33 cellular contexts compared by ENCODE assay signal in genomic region chr1:176271572-176271971, GRCh38.
DNase-seq lines count a peak whose midpoint lies in the region; ATAC-seq and TF ChIP-seq lines count a peak whose summit lies in the region.
"Had no signal": no experiment of that assay in that cellular context is flagged by ENCODE, and none has a peak within 500 bp of the region (broad histone marks: within the 10 kb centered on the region; RNA-seq: fewer than 3 reads in every experiment).

No MANE protein-coding gene starts in this region.

- H3K27ac ChIP-seq in heart right ventricle = no peak overlapping the region
- H3K27ac ChIP-seq: 22Rv1; A549; BLaER1; BLaER1 treated with 17β-estradiol and CSF1 and Interleukin-3, amounts not matched to agents 10 nM and 100 nM; C4-2B had no signal

- intact Hi-C loops in activated CD4-positive, alpha-beta T cell treated with anti-CD3 and anti-CD28 coated beads for 36 hours (cut with DNase I, micrococcal nuclease) = no loop called here
- intact Hi-C loops in activated naive CD4-positive, alpha-beta T cell treated with anti-CD3 and anti-CD28 coated beads for 36 hours (cut with micrococcal nuclease) = no loop called here
- intact Hi-C loops in heart right ventricle (cut with DNase I) = no loop called here

- H3K27ac Mint-ChIP-seq in activated CD4-positive, alpha-beta T cell treated with anti-CD3 and anti-CD28 coated beads for 36 hours = no peak overlapping the region
- no peak overlapping the region for H3K27ac Mint-ChIP-seq in activated T-cell treated with anti-CD3 and anti-CD28 coated beads, Interleukin-2, amount 50 U/mL, for 72 hours
- no peak overlapping the region for H3K27ac Mint-ChIP-seq in activated naive CD4-positive, alpha-beta T cell treated with anti-CD3 and anti-CD28 coated beads, Interleukin-2, amount 50 U/mL, for 72 hours
- no peak overlapping the region for H3K27ac Mint-ChIP-seq in activated naive CD4-positive, alpha-beta T cell treated with anti-CD3 and anti-CD28 coated beads for 36 hours
- H3K27ac Mint-ChIP-seq in activated T-helper 17 cell treated with anti-CD3 and anti-CD28 coated beads, Interleukin-2, amount 50 U/mL, for 72 hours = no peak overlapping the region
- H3K27ac Mint-ChIP-seq: B cell; CD4-positive, alpha-beta T cell; CD8-positive, alpha-beta T cell had no signal

- H3K27me3 Mint-ChIP-seq in activated CD4-positive, alpha-beta T cell treated with anti-CD3 and anti-CD28 coated beads for 36 hours = no peaks in the 10 kb centered on the region
- no peaks in the 10 kb centered on the region for H3K27me3 Mint-ChIP-seq in activated T-cell treated with anti-CD3 and anti-CD28 coated beads, Interleukin-2, amount 50 U/mL, for 72 hours (ENCODE audit: low read depth)
- no peaks in the 10 kb centered on the region for H3K27me3 Mint-ChIP-seq in activated naive CD4-positive, alpha-beta T cell treated with anti-CD3 and anti-CD28 coated beads for 36 hours (ENCODE audit: low read depth)
- H3K27me3 Mint-ChIP-seq in activated T-helper 17 cell treated with anti-CD3 and anti-CD28 coated beads, Interleukin-2, amount 50 U/mL, for 72 hours = no peaks in the 10 kb centered on the region
- H3K27me3 Mint-ChIP-seq: B cell; CD4-positive, alpha-beta T cell; CD4-positive, CD25-positive, alpha-beta regulatory T cell; CD8-positive, alpha-beta memory T cell had no signal

- ATAC-seq in activated CD4-positive, alpha-beta T cell treated with anti-CD3 and anti-CD28 coated beads for 36 hours = peak; percentile 69
- peak; percentile 36 to 44 for ATAC-seq in activated T-cell treated with anti-CD3 and anti-CD28 coated beads, Interleukin-2, amount 50 U/mL, for 72 hours (replicated peaks in 1 of 2)
- peak; percentile 34 to 97 for ATAC-seq in activated naive CD4-positive, alpha-beta T cell treated with anti-CD3 and anti-CD28 coated beads, Interleukin-2, amount 50 U/mL, for 72 hours
- ATAC-seq in activated T-helper 17 cell treated with anti-CD3 and anti-CD28 coated beads, Interleukin-2, amount 50 U/mL, for 72 hours (replicated peaks) = peak; percentile 73
- no peak for ATAC-seq in heart right ventricle
- ATAC-seq: A549; CD8-positive, alpha-beta T cell had no signal

- no peaks in the 10 kb centered on the region for H3K27me3 ChIP-seq in heart right ventricle
- H3K27me3 ChIP-seq: BE2C; BLaER1; BLaER1 treated with 17β-estradiol and CSF1 and Interleukin-3, amounts not matched to agents 10 nM and 100 nM had no signal

- no peaks in the 10 kb centered on the region for H3K4me1 ChIP-seq in heart right ventricle
- H3K4me1 ChIP-seq: A549; BE2C; BLaER1; BLaER1 treated with 17β-estradiol and CSF1 and Interleukin-3, amounts not matched to agents 10 nM and 100 nM; Caco-2 had no signal

- DNase-seq in activated CD4-positive, alpha-beta T cell treated with anti-CD3 and anti-CD28 coated beads for 36 hours = no peak
- DNase-seq in activated CD4-positive, alpha-beta T cell treated with anti-CD3 and anti-CD28 coated beads, Interleukin-2, amount 50 U/mL, for 4 hours = no peak
- DNase-seq in activated T-cell treated with anti-CD3 and anti-CD28 coated beads, Interleukin-2, amount 50 U/mL, for 72 hours = no peak
- no peak for DNase-seq in activated T-cell treated with anti-CD3 and anti-CD28 coated beads for 4 hours
- no peak for DNase-seq in activated naive CD4-positive, alpha-beta T cell treated with anti-CD3 and anti-CD28 coated beads, Interleukin-2, amount 50 U/mL, for 72 hours (ENCODE audit: low spot score in 2 of 2)
- DNase-seq in activated naive CD4-positive, alpha-beta T cell treated with anti-CD3 and anti-CD28 coated beads for 36 hours = no peak
- no peak for DNase-seq in heart right ventricle
- DNase-seq: 8988T; ACHN; AML-193; BE2C; C1 segment of cervical spinal cord; Caco-2; Calu3; CD4-positive, alpha-beta memory T cell; CD4-positive, alpha-beta T cell; CD4-positive, CD25-positive, alpha-beta regulatory T cell; CD8-positive, alpha-beta memory T cell; CD8-positive, alpha-beta T cell; COR-L47; DMS 273 treated with DMSO at 0.1 percent for 48 hours; DMS153; DMS53; DND-41; EL had no signal

- no peak overlapping the region for H3K4me3 Mint-ChIP-seq in activated CD4-positive, alpha-beta T cell treated with anti-CD3 and anti-CD28 coated beads for 36 hours
- no peak overlapping the region for H3K4me3 Mint-ChIP-seq in activated T-cell treated with anti-CD3 and anti-CD28 coated beads, Interleukin-2, amount 50 U/mL, for 72 hours
- no peak overlapping the region for H3K4me3 Mint-ChIP-seq in activated naive CD4-positive, alpha-beta T cell treated with anti-CD3 and anti-CD28 coated beads for 36 hours
- no peak overlapping the region for H3K4me3 Mint-ChIP-seq in activated T-helper 17 cell treated with anti-CD3 and anti-CD28 coated beads, Interleukin-2, amount 50 U/mL, for 72 hours
- H3K4me3 Mint-ChIP-seq: B cell; CD14-positive monocyte; CD4-positive, alpha-beta memory T cell; CD4-positive, alpha-beta T cell; CD4-positive, CD25-positive, alpha-beta regulatory T cell; CD8-positive, alpha-beta memory T cell; CD8-positive, alpha-beta T cell had no signal

- 88 to 97% methylated on average over 1 of the region's 1 CpG for WGBS in heart right ventricle, 2 donors

- no peak for TF ChIP-seq CTCF in heart right ventricle (IDR thresholded peaks at IDR 0.05)

- peaks cover 0 to 6% (median 0%) of the 10 kb centered on the region in 11 donors for H3K9me3 ChIP-seq in heart right ventricle
- H3K9me3 ChIP-seq: A549, BE2C, BLaER1, Caco-2 had no signal

- CTCF ChIA-PET in activated CD4-positive, alpha-beta T cell treated with anti-CD3 and anti-CD28 coated beads for 36 hours (lab: Charles Lee) = no interaction called here
- CTCF ChIA-PET in activated naive CD4-positive, alpha-beta T cell treated with anti-CD3 and anti-CD28 coated beads for 36 hours (lab: Charles Lee) = no interaction called here

- H3K9me3 Mint-ChIP-seq in activated CD4-positive, alpha-beta T cell treated with anti-CD3 and anti-CD28 coated beads for 36 hours (ENCODE audit: low read depth) = no peaks in the 10 kb centered on the region
- no peaks in the 10 kb centered on the region for H3K9me3 Mint-ChIP-seq in activated T-cell treated with anti-CD3 and anti-CD28 coated beads, Interleukin-2, amount 50 U/mL, for 72 hours
- no peaks in the 10 kb centered on the region for H3K9me3 Mint-ChIP-seq in activated naive CD4-positive, alpha-beta T cell treated with anti-CD3 and anti-CD28 coated beads, Interleukin-2, amount 50 U/mL, for 72 hours
- no peaks in the 10 kb centered on the region for H3K9me3 Mint-ChIP-seq in activated naive CD4-positive, alpha-beta T cell treated with anti-CD3 and anti-CD28 coated beads for 36 hours
- H3K9me3 Mint-ChIP-seq in activated T-helper 17 cell treated with anti-CD3 and anti-CD28 coated beads, Interleukin-2, amount 50 U/mL, for 72 hours = no peaks in the 10 kb centered on the region
- H3K9me3 Mint-ChIP-seq: CD4-positive, alpha-beta T cell; CD8-positive, alpha-beta memory T cell; CD8-positive, alpha-beta T cell had no signal

- POLR2A ChIA-PET in activated CD4-positive, alpha-beta T cell treated with anti-CD3 and anti-CD28 coated beads for 36 hours (lab: Charles Lee) = no interaction called here

- H3K36me3 ChIP-seq in heart right ventricle = no peaks in the 10 kb centered on the region
- H3K36me3 ChIP-seq: BE2C; BLaER1; BLaER1 treated with 17β-estradiol and CSF1 and Interleukin-3, amounts not matched to agents 10 nM and 100 nM had no signal

- no peak overlapping the region for H3K4me3 ChIP-seq in heart right ventricle
- H3K4me3 ChIP-seq: A549; BLaER1; BLaER1 treated with 17β-estradiol and CSF1 and Interleukin-3, amounts not matched to agents 10 nM and 100 nM had no signal

- H3K4me1 Mint-ChIP-seq in activated CD4-positive, alpha-beta T cell treated with anti-CD3 and anti-CD28 coated beads for 36 hours = peaks cover 3% of the 10 kb centered on the region
- H3K4me1 Mint-ChIP-seq in activated T-cell treated with anti-CD3 and anti-CD28 coated beads, Interleukin-2, amount 50 U/mL, for 72 hours (ENCODE audit: low read depth) = peaks cover 5% of the 10 kb centered on the region
- peaks cover 3% of the 10 kb centered on the region for H3K4me1 Mint-ChIP-seq in activated naive CD4-positive, alpha-beta T cell treated with anti-CD3 and anti-CD28 coated beads for 36 hours (ENCODE audit: low read depth)
- H3K4me1 Mint-ChIP-seq in activated T-helper 17 cell treated with anti-CD3 and anti-CD28 coated beads, Interleukin-2, amount 50 U/mL, for 72 hours = peaks cover 5% of the 10 kb centered on the region
- H3K4me1 Mint-ChIP-seq: B cell; CD14-positive monocyte; CD4-positive, alpha-beta memory T cell; CD4-positive, CD25-positive, alpha-beta regulatory T cell; CD8-positive, alpha-beta memory T cell had no signal

- H3K36me3 Mint-ChIP-seq in activated CD4-positive, alpha-beta T cell treated with anti-CD3 and anti-CD28 coated beads for 36 hours (ENCODE audit: low read depth) = no peaks in the 10 kb centered on the region
- no peaks in the 10 kb centered on the region for H3K36me3 Mint-ChIP-seq in activated T-cell treated with anti-CD3 and anti-CD28 coated beads, Interleukin-2, amount 50 U/mL, for 72 hours (ENCODE audit: insufficient read depth in 2 of 2)
- no peaks in the 10 kb centered on the region for H3K36me3 Mint-ChIP-seq in activated naive CD4-positive, alpha-beta T cell treated with anti-CD3 and anti-CD28 coated beads, Interleukin-2, amount 50 U/mL, for 72 hours
- no peaks in the 10 kb centered on the region for H3K36me3 Mint-ChIP-seq in activated naive CD4-positive, alpha-beta T cell treated with anti-CD3 and anti-CD28 coated beads for 36 hours (ENCODE audit: low read depth)
- H3K36me3 Mint-ChIP-seq in activated T-helper 17 cell treated with anti-CD3 and anti-CD28 coated beads, Interleukin-2, amount 50 U/mL, for 72 hours (ENCODE audit: low read depth) = no peaks in the 10 kb centered on the region
- H3K36me3 Mint-ChIP-seq: CD14-positive monocyte; CD4-positive, alpha-beta memory T cell; CD4-positive, CD25-positive, alpha-beta regulatory T cell; CD8-positive, alpha-beta memory T cell; CD8-positive, alpha-beta T cell had no signal

Comparison
In these comparisons a context has a peak if more than half of its experiments do, and no peak if none do; other contexts are left out.
1. ATAC-seq: peak in activated CD4-positive, alpha-beta T cell treated with anti-CD3 and anti-CD28 coated beads for 36 hours (single experiment), activated T-cell treated with anti-CD3 and anti-CD28 coated beads, Interleukin-2, amount 50 U/mL, for 72 hours (2 of 2), activated naive CD4-positive, alpha-beta T cell treated with anti-CD3 and anti-CD28 coated beads, Interleukin-2, amount 50 U/mL, for 72 hours (2 of 2) and activated T-helper 17 cell treated with anti-CD3 and anti-CD28 coated beads, Interleukin-2, amount 50 U/mL, for 72 hours (single experiment); none in heart right ventricle (0 of 8).